ENCODE assay signal across 12 cellular contexts in genomic region chr15:79978260-79978659, GRCh38. TPM values are rescaled to one million over a fixed set of nuclear protein-coding genes. Genes with fewer than 3 reads are reported as not detected.
DNase-seq lines count a peak whose midpoint lies in the region; ATAC-seq and TF ChIP-seq lines count a peak whose summit lies in the region.
"Had no signal": no experiment of that assay in that cellular context is flagged by ENCODE, and none has a peak within 500 bp of the region (broad histone marks: within the 10 kb centered on the region; RNA-seq: fewer than 3 reads in every experiment).

No MANE protein-coding gene starts in this region.

- POLR2A ChIA-PET in naive thymus-derived CD8-positive, alpha-beta T cell (lab: Charles Lee): interaction anchor here (1.5 to 2.3 kb wide), 2 partner anchors 55 to 82 kb away, joined by 6 to 7 read pairs; partner anchors contain the start of gene MTHFS

- H3K4me1 Mint-ChIP-seq in IgD-negative memory B cell: peaks cover 38 to 56% (median 51%) of the 10 kb centered on the region in 3 donors
- peaks cover 58% of the 10 kb centered on the region for H3K4me1 Mint-ChIP-seq in dendritic cell treated with granulocyte-macrophage colony-stimulating factor and Interleukin-4, amounts not matched to agents 40 ng/mL and 50 ng/mL, for 4 days (ENCODE audit: low read depth)
- H3K4me1 Mint-ChIP-seq in naive thymus-derived CD8-positive, alpha-beta T cell: peaks cover 4 to 31% (median 6%) of the 10 kb centered on the region in 4 donors

- H3K36me3 ChIP-seq in skeletal muscle tissue (ENCODE audit: control insufficient read depth in 3 of 3, insufficient read depth in 3 of 3, low read length in 3 of 3): no peaks in the 10 kb centered on the region
- H3K36me3 ChIP-seq: adrenal gland had no signal

- intact Hi-C loops in dendritic cell treated with granulocyte-macrophage colony-stimulating factor and Interleukin-4, amounts not matched to agents 40 ng/mL and 50 ng/mL, for 4 days (cut with micrococcal nuclease): loop anchor here (5.0 kb wide), 1 partner anchor 36 kb away; no protein-coding TSS in a partner anchor

- H3K9me3 Mint-ChIP-seq in IgD-negative memory B cell: no peaks in the 10 kb centered on the region
- no peaks in the 10 kb centered on the region for H3K9me3 Mint-ChIP-seq in dendritic cell treated with granulocyte-macrophage colony-stimulating factor and Interleukin-4, amounts not matched to agents 40 ng/mL and 50 ng/mL, for 4 days
- H3K9me3 Mint-ChIP-seq in naive thymus-derived CD8-positive, alpha-beta T cell: no peaks in the 10 kb centered on the region

- peak overlapping the region; percentile 79 for H3K27ac ChIP-seq in skeletal muscle tissue (ENCODE audit: low read depth, low read length)

- H3K27ac Mint-ChIP-seq in IgD-negative memory B cell: peak overlapping the region; percentile 73 to 97 (median 92)
- peak overlapping the region; percentile 88 for H3K27ac Mint-ChIP-seq in dendritic cell treated with granulocyte-macrophage colony-stimulating factor and Interleukin-4, amounts not matched to agents 40 ng/mL and 50 ng/mL, for 4 days
- peak overlapping the region in 4 of 10 donors; percentile 12 to 64 (median 32) for H3K27ac Mint-ChIP-seq in naive thymus-derived CD8-positive, alpha-beta T cell

- no peaks in the 10 kb centered on the region for H3K27me3 ChIP-seq in skeletal muscle tissue (ENCODE audit: control insufficient read depth in 3 of 3, insufficient read depth in 3 of 3, low read length in 3 of 3)
- H3K27me3 ChIP-seq: adrenal gland had no signal

- in situ Hi-C loops in KBM-7 (cut with MboI; ENCODE audit: low pct_unique_long_range_greater_than_20kb, low sequenced_read_pairs): no loop called here

- TF ChIP-seq CTCF in GM12875 (IDR thresholded peaks at IDR 0.05; ENCODE audit: borderline replicate concordance, insufficient read depth, low read depth, low read length): no peak

- H3K4me1 ChIP-seq in skeletal muscle tissue (ENCODE audit: control insufficient read depth in 3 of 3, insufficient read depth in 3 of 3, low read length in 3 of 3): peaks cover 3 to 14% (median 7%) of the 10 kb centered on the region in 3 donors
- H3K4me1 ChIP-seq: adrenal gland had no signal

- H3K9ac ChIP-seq in skeletal muscle tissue (ENCODE audit: low read depth in 1 of 3, low read length in 3 of 3): peak overlapping the region in 1 of 3 donors; percentile 40

- peak overlapping the region; percentile 23 to 93 (median 45) for H3K4me3 Mint-ChIP-seq in IgD-negative memory B cell
- H3K4me3 Mint-ChIP-seq in dendritic cell treated with granulocyte-macrophage colony-stimulating factor and Interleukin-4, amounts not matched to agents 40 ng/mL and 50 ng/mL, for 4 days: peak overlapping the region; percentile 1
- H3K4me3 Mint-ChIP-seq in naive thymus-derived CD8-positive, alpha-beta T cell: peak overlapping the region in 1 of 10 donors; percentile 5

- H3K4me3 ChIP-seq in GM12875 (ENCODE audit: low read depth, low read length) (peak overlapping the region; percentile 2), skeletal muscle tissue (ENCODE audit: low read length in 3 of 3) (no peak overlapping the region)
- H3K4me3 ChIP-seq: adrenal gland had no signal

- H3K9me3 ChIP-seq in skeletal muscle tissue (ENCODE audit: control insufficient read depth in 3 of 3, low read length in 3 of 3): no peaks in the 10 kb centered on the region
- H3K9me3 ChIP-seq: adrenal gland had no signal

- no peak for DNase-seq in NCI-H1930 (lab: John Stamatoyannopoulos, UW)
- DNase-seq in KBM-7: no peak
- no peak for DNase-seq in NCI-H1694 treated with DMSO at 0.1 percent for 48 hours (lab: John Stamatoyannopoulos, UW)
- no peak for DNase-seq in naive thymus-derived CD8-positive, alpha-beta T cell
- DNase-seq: COR-L47, NCI-H2081 had no signal

- H3K36me3 Mint-ChIP-seq in IgD-negative memory B cell: no peaks in the 10 kb centered on the region
- H3K36me3 Mint-ChIP-seq in dendritic cell treated with granulocyte-macrophage colony-stimulating factor and Interleukin-4, amounts not matched to agents 40 ng/mL and 50 ng/mL, for 4 days (ENCODE audit: low read depth): no peaks in the 10 kb centered on the region
- H3K36me3 Mint-ChIP-seq in naive thymus-derived CD8-positive, alpha-beta T cell: no peaks in the 10 kb centered on the region

- no peak for ATAC-seq in naive thymus-derived CD8-positive, alpha-beta T cell

- H3K27me3 Mint-ChIP-seq in IgD-negative memory B cell: no peaks in the 10 kb centered on the region
- peaks cover 61% of the 10 kb centered on the region for H3K27me3 Mint-ChIP-seq in dendritic cell treated with granulocyte-macrophage colony-stimulating factor and Interleukin-4, amounts not matched to agents 40 ng/mL and 50 ng/mL, for 4 days
- no peaks in the 10 kb centered on the region for H3K27me3 Mint-ChIP-seq in naive thymus-derived CD8-positive, alpha-beta T cell

RNA-seq across cellular contexts. Expression of gene BCL2A1, which starts 7.3 kb away (rescaled TPM):
- polyA plus RNA-seq in IgD-negative memory B cell: 75.8 TPM
- total RNA-seq in skeletal muscle tissue: 1.0 TPM
- total RNA-seq in naive thymus-derived CD8-positive, alpha-beta T cell: 10 to 100 TPM; 18.7 to 19.7 TPM
- polyA plus RNA-seq in naive thymus-derived CD8-positive, alpha-beta T cell: 10 to 100 TPM; 19.6 to 27.4 (median 25.9) TPM
- total RNA-seq: HT-29 had no signal
